ENCODE assay signal across 6 cellular contexts in genomic region chr6:159732550-159732949, GRCh38. TPM values are rescaled to one million over a fixed set of nuclear protein-coding genes. Genes with fewer than 3 reads are reported as not detected.
DNase-seq lines count a peak whose midpoint lies in the region; ATAC-seq and TF ChIP-seq lines count a peak whose summit lies in the region.
"Not testable (repeated sequence)": the region's sequence is repeated elsewhere in the genome, so short reads cannot be mapped to it uniquely, and the experiment has no call there.

No MANE protein-coding gene starts in this region.

- CTCF ChIA-PET in CD4-positive, alpha-beta T cell (lab: Charles Lee) = interaction anchor here (0.6 kb wide), 1 partner anchor 24 kb away, joined by 3 read pairs; no protein-coding TSS in a partner anchor
- CTCF ChIA-PET in RWPE1 (lab: Yijun Ruan, JAX) = not testable (repeated sequence)

- POLR2A ChIA-PET in CD4-positive, alpha-beta T cell (lab: Charles Lee) = interaction anchor here (1.0 to 8.1 kb wide), 4 partner anchors 29 to 237 kb away, joined by 3 to 195 read pairs (median 10); partner anchors contain the start of genes ACAT2, IGF2R and SOD2
- POLR2A ChIA-PET in RWPE1 (lab: Yijun Ruan, JAX; ENCODE audit: low non-redundant PET) = not testable (repeated sequence)
- POLR2A ChIA-PET in naive thymus-derived CD8-positive, alpha-beta T cell (lab: Charles Lee) = interaction anchor here (1.0 to 1.9 kb wide), 2 partner anchors 29 kb away, joined by 3 to 8 read pairs; partner anchors contain the start of gene ACAT2

- H3K27ac Mint-ChIP-seq in CD4-positive, alpha-beta T cell = peak overlapping the region; percentile 16
- H3K27ac Mint-ChIP-seq in activated T-cell treated with anti-CD3 and anti-CD28 coated beads, Interleukin-2, amount 50 U/mL, for 72 hours = peak overlapping the region; percentile 63
- H3K27ac Mint-ChIP-seq in brain = peak overlapping the region in 2 of 5 experiments; percentile 52 to 53
- H3K27ac Mint-ChIP-seq in naive thymus-derived CD8-positive, alpha-beta T cell = peak overlapping the region in 9 of 10 donors; percentile 7 to 81 (median 34)
- H3K27ac Mint-ChIP-seq in stimulated activated effector memory CD8-positive, alpha-beta T cell treated with anti-CD3 and anti-CD28 coated beads, Interleukin-12 subunit alpha, Interleukin-12 subunit beta, amount 100 ng/mL, for 72 hours = peak overlapping the region; percentile 23

- not testable (repeated sequence) for H3K27ac ChIP-seq in CD4-positive, alpha-beta T cell (ENCODE audit: low read depth, low read length)
- peak overlapping the region; percentile 30; the same call in 1 of the 2 replicates for H3K27ac ChIP-seq in RWPE1

- peak overlapping the region; percentile 38 for H3K4me3 Mint-ChIP-seq in CD4-positive, alpha-beta T cell
- H3K4me3 Mint-ChIP-seq in activated T-cell treated with anti-CD3 and anti-CD28 coated beads, Interleukin-2, amount 50 U/mL, for 72 hours = peak overlapping the region in 1 of 2 donors; percentile 58
- H3K4me3 Mint-ChIP-seq in brain = peak overlapping the region in 4 of 5 experiments; percentile 31 to 59 (median 46)
- H3K4me3 Mint-ChIP-seq in naive thymus-derived CD8-positive, alpha-beta T cell = peak overlapping the region in 6 of 10 donors; percentile 43 to 57 (median 52)
- peak overlapping the region; percentile 17 for H3K4me3 Mint-ChIP-seq in stimulated activated effector memory CD8-positive, alpha-beta T cell treated with anti-CD3 and anti-CD28 coated beads, Interleukin-12 subunit alpha, Interleukin-12 subunit beta, amount 100 ng/mL, for 72 hours

- not testable (repeated sequence) for H3K27me3 Mint-ChIP-seq in CD4-positive, alpha-beta T cell; activated T-cell treated with anti-CD3 and anti-CD28 coated beads, Interleukin-2, amount 50 U/mL, for 72 hours (ENCODE audit: low read depth); brain; naive thymus-derived CD8-positive, alpha-beta T cell

- intact Hi-C loops in CD4-positive, alpha-beta T cell (cut with DNase I, micrococcal nuclease) = not testable (repeated sequence)

- H3K4me1 Mint-ChIP-seq in CD4-positive, alpha-beta T cell (ENCODE audit: low read depth) = peaks cover 89% of the 10 kb centered on the region
- peaks cover 61% of the 10 kb centered on the region for H3K4me1 Mint-ChIP-seq in activated T-cell treated with anti-CD3 and anti-CD28 coated beads, Interleukin-2, amount 50 U/mL, for 72 hours (ENCODE audit: low read depth)
- H3K4me1 Mint-ChIP-seq in brain = peaks cover 74% of the 10 kb centered on the region
- H3K4me1 Mint-ChIP-seq in naive thymus-derived CD8-positive, alpha-beta T cell = peaks cover 17 to 84% (median 60%) of the 10 kb centered on the region in 4 donors
- H3K4me1 Mint-ChIP-seq in stimulated activated effector memory CD8-positive, alpha-beta T cell treated with anti-CD3 and anti-CD28 coated beads, Interleukin-12 subunit alpha, Interleukin-12 subunit beta, amount 100 ng/mL, for 72 hours = peaks cover 31% of the 10 kb centered on the region

- H3K36me3 Mint-ChIP-seq in CD4-positive, alpha-beta T cell (ENCODE audit: low read depth) = peaks cover 52% of the 10 kb centered on the region
- peaks cover 7 to 14% of the 10 kb centered on the region in 2 donors for H3K36me3 Mint-ChIP-seq in activated T-cell treated with anti-CD3 and anti-CD28 coated beads, Interleukin-2, amount 50 U/mL, for 72 hours (ENCODE audit: insufficient read depth in 2 of 2)
- H3K36me3 Mint-ChIP-seq in brain = peaks cover 37% of the 10 kb centered on the region
- H3K36me3 Mint-ChIP-seq in naive thymus-derived CD8-positive, alpha-beta T cell = peaks cover 0 to 34% (median 3%) of the 10 kb centered on the region in 3 donors
- H3K36me3 Mint-ChIP-seq in stimulated activated effector memory CD8-positive, alpha-beta T cell treated with anti-CD3 and anti-CD28 coated beads, Interleukin-12 subunit alpha, Interleukin-12 subunit beta, amount 100 ng/mL, for 72 hours = peaks cover 88% of the 10 kb centered on the region

- H3K9me3 Mint-ChIP-seq in CD4-positive, alpha-beta T cell; activated T-cell treated with anti-CD3 and anti-CD28 coated beads, Interleukin-2, amount 50 U/mL, for 72 hours; brain; naive thymus-derived CD8-positive, alpha-beta T cell; stimulated activated effector memory CD8-positive, alpha-beta T cell treated with anti-CD3 and anti-CD28 coated beads, Interleukin-12 subunit alpha, Interleukin-12 subunit beta, amount 100 ng/mL, for 72 hours: not testable (repeated sequence)

- TF ChIP-seq CTCF in CD4-positive, alpha-beta T cell (IDR thresholded peaks at IDR 0.05); RWPE1 (conservative IDR thresholded peaks at IDR 0.05; ENCODE audit: low read depth); brain (conservative IDR thresholded peaks at IDR 0.05): not testable (repeated sequence)

- ATAC-seq in CD4-positive, alpha-beta T cell (ENCODE audit: poor library complexity); activated T-cell treated with anti-CD3 and anti-CD28 coated beads, Interleukin-2, amount 50 U/mL, for 72 hours (replicated peaks in 1 of 2); naive thymus-derived CD8-positive, alpha-beta T cell; stimulated activated effector memory CD8-positive, alpha-beta T cell treated with anti-CD3 and anti-CD28 coated beads, Interleukin-12 subunit alpha, Interleukin-12 subunit beta, amount 100 ng/mL, for 72 hours: not testable (repeated sequence)

- not testable (repeated sequence) for DNase-seq in CD4-positive, alpha-beta T cell; RWPE1 (ENCODE audit: low spot score); activated T-cell treated with anti-CD3 and anti-CD28 coated beads, Interleukin-2, amount 50 U/mL, for 72 hours; naive thymus-derived CD8-positive, alpha-beta T cell; stimulated activated effector memory CD8-positive, alpha-beta T cell treated with anti-CD3 and anti-CD28 coated beads, Interleukin-12 subunit alpha, Interleukin-12 subunit beta, amount 100 ng/mL, for 72 hours (ENCODE audit: low spot score in 2 of 2)

- H3K9me3 ChIP-seq in CD4-positive, alpha-beta T cell (ENCODE audit: control insufficient read depth, low read length) = not testable (repeated sequence)

- H3K27me3 ChIP-seq in CD4-positive, alpha-beta T cell (ENCODE audit: control insufficient read depth, insufficient read depth, low read length) = not testable (repeated sequence)

RNA-seq across cellular contexts. Expression of gene WTAP, which starts 5.2 kb away (rescaled TPM):
- total RNA-seq in CD4-positive, alpha-beta T cell = 100 to 1,000 TPM; 211 to 227 TPM
- total RNA-seq in activated T-cell treated with anti-CD3 and anti-CD28 coated beads, Interleukin-2, amount 50 U/mL, for 72 hours = 100 to 1,000 TPM; 108 to 109 TPM
- polyA plus RNA-seq in brain (ENCODE audit: insufficient read depth, low read depth, low replicate concordance) = 65.7 TPM
- total RNA-seq in naive thymus-derived CD8-positive, alpha-beta T cell = 100 to 1,000 TPM; 156 to 159 TPM
- 100 to 1,000 TPM; 104 to 128 (median 122) TPM for polyA plus RNA-seq in naive thymus-derived CD8-positive, alpha-beta T cell

RNA-seq across cellular contexts. Expression of gene ACAT2, which starts 29.3 kb away (rescaled TPM):
- 10 to 100 TPM; 21.4 to 25.8 TPM for total RNA-seq in CD4-positive, alpha-beta T cell
- total RNA-seq in activated T-cell treated with anti-CD3 and anti-CD28 coated beads, Interleukin-2, amount 50 U/mL, for 72 hours = 10 to 100 TPM; 44.3 to 53.1 TPM
- 72.9 TPM for polyA plus RNA-seq in brain (ENCODE audit: insufficient read depth, low read depth, low replicate concordance)
- total RNA-seq in naive thymus-derived CD8-positive, alpha-beta T cell = 10 to 100 TPM; 30.6 to 30.9 TPM
- polyA plus RNA-seq in naive thymus-derived CD8-positive, alpha-beta T cell = 10 to 100 TPM; 29.4 to 38.8 (median 38.2) TPM

RNA-seq across cellular contexts. Expression of gene SOD2, which starts 39.5 kb away (rescaled TPM):
- 100 to 1,000 TPM; 182 to 195 TPM for total RNA-seq in CD4-positive, alpha-beta T cell
- total RNA-seq in activated T-cell treated with anti-CD3 and anti-CD28 coated beads, Interleukin-2, amount 50 U/mL, for 72 hours = 10 to 100 TPM; 66.8 to 75.9 TPM
- polyA plus RNA-seq in brain (ENCODE audit: insufficient read depth, low read depth, low replicate concordance) = 109 TPM
- 10 to 100 TPM; 83.4 to 86.5 TPM for total RNA-seq in naive thymus-derived CD8-positive, alpha-beta T cell
- 10 to 100 TPM; 80.5 to 92.0 (median 90.0) TPM for polyA plus RNA-seq in naive thymus-derived CD8-positive, alpha-beta T cell

RNA-seq across cellular contexts. Expression of gene TCP1, which starts 56.9 kb away (rescaled TPM):
- 100 to 1,000 TPM; 212 to 216 TPM for total RNA-seq in CD4-positive, alpha-beta T cell
- total RNA-seq in activated T-cell treated with anti-CD3 and anti-CD28 coated beads, Interleukin-2, amount 50 U/mL, for 72 hours = 100 to 1,000 TPM; 267 to 291 TPM
- 432 TPM for polyA plus RNA-seq in brain (ENCODE audit: insufficient read depth, low read depth, low replicate concordance)
- total RNA-seq in naive thymus-derived CD8-positive, alpha-beta T cell = 100 to 1,000 TPM; 184 to 185 TPM
- polyA plus RNA-seq in naive thymus-derived CD8-positive, alpha-beta T cell = 10 to 100 TPM; 68.8 to 97.6 (median 72.4) TPM

RNA-seq across cellular contexts. Expression of gene MRPL18, which starts 57.7 kb away (rescaled TPM):
- total RNA-seq in CD4-positive, alpha-beta T cell = 10 to 100 TPM in 1 of 2 experiments, 1 to 10 TPM in 1; 9.8 to 10.2 TPM
- 10 to 100 TPM; 58.5 to 60.5 TPM for total RNA-seq in activated T-cell treated with anti-CD3 and anti-CD28 coated beads, Interleukin-2, amount 50 U/mL, for 72 hours
- polyA plus RNA-seq in brain (ENCODE audit: insufficient read depth, low read depth, low replicate concordance) = 105 TPM
- 10 to 100 TPM; 36.2 to 39.0 TPM for total RNA-seq in naive thymus-derived CD8-positive, alpha-beta T cell
- polyA plus RNA-seq in naive thymus-derived CD8-positive, alpha-beta T cell = 100 to 1,000 TPM in 1 of 3 donors, 10 to 100 TPM in 2; 63.0 to 131 (median 79.9) TPM
